In genomic region chr21:8991968-8992621, GRCh38 we compare ENCODE assay signal across 19 cellular contexts.
DNase-seq lines count a peak whose midpoint lies in the region; ATAC-seq, FAIRE-seq and TF ChIP-seq lines count a peak whose summit lies in the region.
"Had no signal": no experiment of that assay in that cellular context is flagged by ENCODE, and none has a peak within 500 bp of the region (broad histone marks: within the 10 kb centered on the region; RNA-seq: fewer than 3 reads in every experiment).

No MANE protein-coding gene starts in this region.

- H3K27ac ChIP-seq in HUES64 (ENCODE audit: low read depth, low read length) (no peak overlapping the region), astrocyte (ENCODE audit: low read depth, low read length) (no peak overlapping the region)
- H3K27ac ChIP-seq: breast epithelium, PC-9 had no signal

- H3K36me3 ChIP-seq in HUES64 (ENCODE audit: insufficient read depth, low read length): no peaks in the 10 kb centered on the region
- H3K36me3 ChIP-seq in astrocyte (ENCODE audit: insufficient read depth, low read length): no peaks in the 10 kb centered on the region
- H3K36me3 ChIP-seq: breast epithelium had no signal

- H3K4me3 ChIP-seq in HUES64 (ENCODE audit: low read length) (peak overlapping the region; percentile 5; the same call in 1 of the 2 replicates), astrocyte (ENCODE audit: insufficient read depth, low read depth, low read length) (no peak overlapping the region)
- H3K4me3 ChIP-seq: breast epithelium, lung, PC-9 had no signal

- peak overlapping the region; percentile 0 for H3K4me3 Mint-ChIP-seq in Calu3 (ENCODE audit: low read depth, unreplicated experiment)
- no peak overlapping the region for H3K4me3 Mint-ChIP-seq in astrocyte (ENCODE audit: unreplicated experiment)
- H3K4me3 Mint-ChIP-seq: nephron had no signal

- intact Hi-C loops in Calu3 (cut with micrococcal nuclease; ENCODE audit: unreplicated experiment) (no loop called here), left colon (cut with DNase I, micrococcal nuclease) (no loop called here)

- peaks cover 86% of the 10 kb centered on the region for H3K9me3 ChIP-seq in HUES64 (ENCODE audit: insufficient read depth, low read depth, low read length)
- peaks cover 34% of the 10 kb centered on the region for H3K9me3 ChIP-seq in astrocyte (ENCODE audit: insufficient read depth, low read depth, low read length)

- peaks cover 69% of the 10 kb centered on the region for H3K36me3 Mint-ChIP-seq in Calu3 (ENCODE audit: insufficient read depth, unreplicated experiment)
- H3K36me3 Mint-ChIP-seq in astrocyte (ENCODE audit: low read depth, unreplicated experiment): no peaks in the 10 kb centered on the region

- H3K27me3 ChIP-seq in HUES64 (ENCODE audit: insufficient read depth, low read length): no peaks in the 10 kb centered on the region
- H3K27me3 ChIP-seq in astrocyte (ENCODE audit: insufficient read depth, low read length): no peaks in the 10 kb centered on the region

- no peaks in the 10 kb centered on the region for H3K4me1 ChIP-seq in HUES64 (ENCODE audit: insufficient read depth, low read length)
- no peaks in the 10 kb centered on the region for H3K4me1 ChIP-seq in astrocyte (ENCODE audit: insufficient read depth, low read length)
- H3K4me1 ChIP-seq: breast epithelium had no signal

- no peak overlapping the region for H3K4me2 ChIP-seq in astrocyte (ENCODE audit: low read length)
- H3K4me2 ChIP-seq: PC-9 had no signal

- H3K27me3 Mint-ChIP-seq in Calu3 (ENCODE audit: unreplicated experiment) (peaks cover 48% of the 10 kb centered on the region), astrocyte (ENCODE audit: low read depth, unreplicated experiment) (no peaks in the 10 kb centered on the region)

- peak; percentile 84 for DNase-seq in Calu3
- peak; percentile 41 for DNase-seq in astrocyte (ENCODE audit: low read depth)
- no peak for DNase-seq in left colon
- no peak for DNase-seq in NCI-H524 (lab: John Stamatoyannopoulos, UW)
- no peak for DNase-seq in T-helper 2 cell
- DNase-seq in COLO829 (ENCODE audit: low spot score): no peak
- DNase-seq: activated CD4-positive, CD25-positive, alpha-beta regulatory T cell; activated gamma-delta T cell treated with Interleukin-2 at 50 U/mL for 16 hours; Kasumi-1; NCI-H1436 treated with DMSO at 0.1 percent for 48 hours; NCI-H524 treated with DMSO at 0.1 percent for 48 hours; T-helper 1 cell had no signal

- 52% methylated on average over 3 of the region's 3 CpGs for WGBS in HUES64

- H3K27ac Mint-ChIP-seq in Calu3 (ENCODE audit: unreplicated experiment) (peak overlapping the region; percentile 63), astrocyte (ENCODE audit: unreplicated experiment) (no peak overlapping the region)
- H3K27ac Mint-ChIP-seq: nephron had no signal

- no peak overlapping the region for H2AFZ ChIP-seq in astrocyte (ENCODE audit: low read depth, low read length)
- H2AFZ ChIP-seq: PC-9 had no signal

- H3K9ac ChIP-seq in HUES64 (ENCODE audit: low read depth, low read length) (no peak overlapping the region), astrocyte (ENCODE audit: low read length) (no peak overlapping the region)

- no peak for TF ChIP-seq CTCF in Calu3 (IDR thresholded peaks at IDR 0.05; ENCODE audit: unreplicated experiment)
- TF ChIP-seq CTCF in astrocyte (IDR thresholded peaks at IDR 0.05; ENCODE audit: insufficient read depth, low read depth, low read length): no peak

- FAIRE-seq in astrocyte (lab: Jason Lieb, UNC): no peak
- FAIRE-seq: GM18507 had no signal

- no peaks in the 10 kb centered on the region for H3K4me1 Mint-ChIP-seq in Calu3 (ENCODE audit: low read depth, unreplicated experiment)
- no peaks in the 10 kb centered on the region for H3K4me1 Mint-ChIP-seq in astrocyte (ENCODE audit: low read depth, unreplicated experiment)
- H3K4me1 Mint-ChIP-seq: nephron had no signal

- CTCF ChIA-PET in Calu3 (lab: Charles Lee): no interaction called here

- H3K79me2 ChIP-seq in astrocyte (ENCODE audit: insufficient read depth, low read length): no peaks in the 10 kb centered on the region

- no peaks in the 10 kb centered on the region for H3K9me3 Mint-ChIP-seq in Calu3 (ENCODE audit: low read depth, unreplicated experiment)
- H3K9me3 Mint-ChIP-seq in astrocyte (ENCODE audit: unreplicated experiment): peaks cover 48% of the 10 kb centered on the region

- ATAC-seq in left colon: peak; percentile 14
- ATAC-seq in GM19467 (IDR thresholded peaks at IDR 0.05; ENCODE audit: unreplicated experiment): no peak

- no peaks in the 10 kb centered on the region for H4K20me1 ChIP-seq in astrocyte (ENCODE audit: insufficient read depth, low read length)

- no TSS peak for BruUV-seq in Calu3 (replicated peaks; lab: Mats Ljungman, UMichigan)

Comparison
In these comparisons a context has a peak if more than half of its experiments do, and no peak if none do; other contexts are left out.
1. DNase-seq: peak in Calu3 (single experiment) and astrocyte (single experiment); none in left colon (0 of 2), NCI-H524 (0 of 2), T-helper 2 cell (0 of 5) and COLO829 (single experiment).